ENCODE assay signal across 8 cellular contexts in genomic region chr15:77632760-77633133, GRCh38. TPM values are rescaled to one million over a fixed set of nuclear protein-coding genes. Genes with fewer than 3 reads are reported as not detected.
A peak's percentile ranks its signal among the peaks of the same experiment; 100 is the strongest.
DNase-seq lines count a peak whose midpoint lies in the region; ATAC-seq, FAIRE-seq and TF ChIP-seq lines count a peak whose summit lies in the region.

A gene with protein sequence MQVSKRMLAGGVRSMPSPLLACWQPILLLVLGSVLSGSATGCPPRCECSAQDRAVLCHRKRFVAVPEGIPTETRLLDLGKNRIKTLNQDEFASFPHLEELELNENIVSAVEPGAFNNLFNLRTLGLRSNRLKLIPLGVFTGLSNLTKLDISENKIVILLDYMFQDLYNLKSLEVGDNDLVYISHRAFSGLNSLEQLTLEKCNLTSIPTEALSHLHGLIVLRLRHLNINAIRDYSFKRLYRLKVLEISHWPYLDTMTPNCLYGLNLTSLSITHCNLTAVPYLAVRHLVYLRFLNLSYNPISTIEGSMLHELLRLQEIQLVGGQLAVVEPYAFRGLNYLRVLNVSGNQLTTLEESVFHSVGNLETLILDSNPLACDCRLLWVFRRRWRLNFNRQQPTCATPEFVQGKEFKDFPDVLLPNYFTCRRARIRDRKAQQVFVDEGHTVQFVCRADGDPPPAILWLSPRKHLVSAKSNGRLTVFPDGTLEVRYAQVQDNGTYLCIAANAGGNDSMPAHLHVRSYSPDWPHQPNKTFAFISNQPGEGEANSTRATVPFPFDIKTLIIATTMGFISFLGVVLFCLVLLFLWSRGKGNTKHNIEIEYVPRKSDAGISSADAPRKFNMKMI (minus strand): TSS chr15:77632912. CDS start chr15:77632315, 597 bp downstream.

- H3K4me1 ChIP-seq in GM12878 (ENCODE audit: control insufficient read depth, insufficient read depth, low read length): no peaks in the 10 kb centered on the region; the same call in 1 of the 2 replicates
- peaks cover 12 to 47% (median 33%) of the 10 kb centered on the region in 6 donors for H3K4me1 ChIP-seq in spleen

- peak within 1 kb of the TSS; percentile 87 for H3K4me2 ChIP-seq in GM12878 (ENCODE audit: control insufficient read depth, insufficient read depth)

- SMC1A ChIA-PET in GM12878 (lab: Charles Lee; ENCODE audit: uncharacterized antibody, unreplicated experiment): interaction anchor here (1.0 kb wide), 1 partner anchor 257 kb away, joined by 3 read pairs; no protein-coding TSS in a partner anchor

- peaks cover 16 to 18% of the 10 kb centered on the region in 2 experiments for H3K27me3 ChIP-seq in GM12878 (replicated peaks in 1 of 2; ENCODE audit: control insufficient read depth in 2 of 2, insufficient read depth in 2 of 2, low read length in 1 of 2)
- H3K27me3 ChIP-seq in spleen (replicated peaks in 1 of 7): peaks cover 8 to 78% (median 47%) of the 10 kb centered on the region in 7 donors

- no peak for TF ChIP-seq RAD21 in GM12878 (IDR thresholded peaks at IDR 0.05; ENCODE audit: insufficient read depth, low read depth, low read length)

- no peak for TF ChIP-seq EP300 in GM12878 (IDR thresholded peaks at IDR 0.05; ENCODE audit: borderline replicate concordance in 1 of 2, control insufficient read depth in 1 of 2, low read depth in 2 of 2, low read length in 2 of 2)

- TF ChIP-seq POLR2A in GM12878 (IDR thresholded peaks at IDR 0.05; ENCODE audit: low read depth, low read length) (no peak), spleen (IDR thresholded peaks at IDR 0.05) (no peak)

- peak within 1 kb of the TSS; percentile 6 for H2AFZ ChIP-seq in GM12878 (ENCODE audit: control insufficient read depth, low read depth, low read length)

- H3K36me3 ChIP-seq in GM12878 (ENCODE audit: control insufficient read depth in 2 of 2, insufficient read depth in 2 of 2, low read length in 1 of 2): no peaks in the 10 kb centered on the region
- no peaks in the 10 kb centered on the region for H3K36me3 ChIP-seq in spleen

- H4K20me1 ChIP-seq in GM12878 (ENCODE audit: control insufficient read depth, insufficient read depth): no peaks in the 10 kb centered on the region

- DNase-seq in activated CD4-positive, alpha-beta T cell treated with anti-CD3 and anti-CD28 coated beads, Interleukin-2, amount 10 ng/mL, durations not matched to agents 24 days and 14 days: no peak
- no peak for DNase-seq in activated CD4-positive, alpha-beta T cell treated with anti-CD3 and anti-CD28 coated beads, Interleukin-2, amount 50 U/mL, for 4 hours
- no peak for DNase-seq in GM12878 (ENCODE audit: low read depth, low spot score)
- peak; percentile 50 for DNase-seq in iPS-NIHi7 (ENCODE audit: extremely low spot score)
- DNase-seq in spleen: no peak
- no peak for DNase-seq in stimulated activated CD4-positive, alpha-beta T cell treated with anti-CD3 and anti-CD28 coated beads, Interleukin-2, amount 100 ng/mL, for 48 hours
- DNase-seq in NCI-H2107 (lab: John Stamatoyannopoulos, UW): no peak

- RAD21 ChIA-PET in GM12878 (lab: Charles Lee; ENCODE audit: unreplicated experiment): interaction anchor here (1.0 to 2.6 kb wide), 3 partner anchors 89 to 242 kb away, joined by 3 to 19 read pairs (median 3); no protein-coding TSS in a partner anchor

- H3K4me3 ChIP-seq in GM12878: peak within 1 kb of the TSS; percentile 29; the same call in 1 of the 2 replicates
- peak within 1 kb of the TSS; percentile 39 to 73 (median 53) for H3K4me3 ChIP-seq in spleen

- intact Hi-C loops in activated CD4-positive, alpha-beta T cell treated with anti-CD3 and anti-CD28 coated beads, Interleukin-2, amount 10 ng/mL, durations not matched to agents 24 days and 14 days (cut with micrococcal nuclease): no loop called here
- intact Hi-C loops in GM12878 (cut with micrococcal nuclease; ENCODE audit: unreplicated experiment) (loop anchor here (5.0 kb wide), 1 partner anchor 445 kb away; no protein-coding TSS in a partner anchor), spleen (cut with DNase I; ENCODE audit: low total_unique reads) (loop anchor here (10.0 kb wide), 1 partner anchor 192 kb away; no protein-coding TSS in a partner anchor)

- H3K4me3 Mint-ChIP-seq in activated CD4-positive, alpha-beta T cell treated with anti-CD3 and anti-CD28 coated beads, Interleukin-2, amount 10 ng/mL, durations not matched to agents 24 days and 14 days: peak within 1 kb of the TSS; percentile 52

- peaks cover 7% of the 10 kb centered on the region for H3K4me1 Mint-ChIP-seq in activated CD4-positive, alpha-beta T cell treated with anti-CD3 and anti-CD28 coated beads, Interleukin-2, amount 10 ng/mL, durations not matched to agents 24 days and 14 days

- no peaks in the 10 kb centered on the region for H3K36me3 Mint-ChIP-seq in activated CD4-positive, alpha-beta T cell treated with anti-CD3 and anti-CD28 coated beads, Interleukin-2, amount 10 ng/mL, durations not matched to agents 24 days and 14 days (ENCODE audit: low read depth)

- H3K9me3 Mint-ChIP-seq in activated CD4-positive, alpha-beta T cell treated with anti-CD3 and anti-CD28 coated beads, Interleukin-2, amount 10 ng/mL, durations not matched to agents 24 days and 14 days: no peaks in the 10 kb centered on the region

- BruUV-seq in GM12878 (replicated peaks; lab: Mats Ljungman, UMichigan): no TSS peak

- no peak for TF ChIP-seq CTCF in GM12878 (IDR thresholded peaks at IDR 0.05 in 2 of 3, conservative IDR thresholded peaks at IDR 0.05 in 1 of 3; ENCODE audit: control insufficient read depth in 2 of 3, extremely low read depth in 1 of 3, insufficient read depth in 1 of 3, low read depth in 3 of 3, low read length in 3 of 3)
- TF ChIP-seq CTCF in spleen (IDR thresholded peaks at IDR 0.05 in 8 of 11, conservative IDR thresholded peaks at IDR 0.05 in 3 of 11): no peak

- 10% methylated on average over 11 of the region's 48 CpGs for WGBS in GM12878 (ENCODE audit: insufficient coverage, insufficient replicate concordance, low lambda C conversion rate, missing lambda C conversion rate)
- WGBS in spleen, 5 donors: 0 to 5% (median 1%) methylated on average over 4 to 48 of the region's 48 CpGs

- POLR2A ChIA-PET in GM12878 (lab: Charles Lee): no interaction called here

- H3K27ac ChIP-seq in GM12878 (ENCODE audit: control insufficient read depth, insufficient read depth) (no peak within 1 kb of the TSS), spleen (peak within 1 kb of the TSS in 3 of 8 donors; percentile 12 to 53 (median 46))

- no peak within 1 kb of the TSS for H3K27ac Mint-ChIP-seq in activated CD4-positive, alpha-beta T cell treated with anti-CD3 and anti-CD28 coated beads, Interleukin-2, amount 10 ng/mL, durations not matched to agents 24 days and 14 days

- in situ Hi-C loops in GM12878 (cut with MboI): loop anchor here (25.0 kb wide), 1 partner anchor 180 kb away; no protein-coding TSS in a partner anchor

- no peaks in the 10 kb centered on the region for H3K79me2 ChIP-seq in GM12878 (ENCODE audit: control insufficient read depth, insufficient read depth, low read length)

- no peak for ATAC-seq in GM12878
- ATAC-seq in HG03432 (IDR thresholded peaks at IDR 0.05; ENCODE audit: unreplicated experiment): no peak

- CTCF ChIA-PET in GM12878 (lab: Yijun Ruan, JAX): interaction anchor here (0.6 to 5.1 kb wide), 19 partner anchors 10 to 446 kb away, joined by 3 to 48 read pairs (median 5); no protein-coding TSS in a partner anchor

- H3K27me3 Mint-ChIP-seq in activated CD4-positive, alpha-beta T cell treated with anti-CD3 and anti-CD28 coated beads, Interleukin-2, amount 10 ng/mL, durations not matched to agents 24 days and 14 days: peaks cover 53% of the 10 kb centered on the region

- FAIRE-seq in GM12878 (lab: Jason Lieb, UNC): no peak

- no peak within 1 kb of the TSS for H3K9ac ChIP-seq in GM12878 (ENCODE audit: control insufficient read depth, insufficient read depth, low read length)

- no peaks in the 10 kb centered on the region for H3K9me3 ChIP-seq in GM12878 (replicated peaks; ENCODE audit: control insufficient read depth, insufficient read depth, low read length)
- H3K9me3 ChIP-seq in spleen: no peaks in the 10 kb centered on the region

TF ChIP-seq in GM12878, 131 proteins besides CTCF, POLR2A, EP300 and RAD21:
- TF ChIP-seq POLR2AphosphoS5 (IDR thresholded peaks at IDR 0.05; ENCODE audit: low read length): no peak
- TF ChIP-seq CBX3 (IDR thresholded peaks at IDR 0.05; ENCODE audit: borderline replicate concordance, low read depth): no peak
- TF ChIP-seq NFXL1 (IDR thresholded peaks at IDR 0.05; ENCODE audit: borderline replicate concordance): 0 out of 2 replicates have a peak, but pooled peaks have one; percentile 49
- TF ChIP-seq CREB1 (IDR thresholded peaks at IDR 0.05; ENCODE audit: low read depth): no peak
TF ChIP-seq in GM12878: peak in this region for 1.

RNA-seq across cellular contexts. Expression of the gene that starts here (rescaled TPM):
- not detected in 2 replicates for total RNA-seq in activated CD4-positive, alpha-beta T cell treated with anti-CD3 and anti-CD28 coated beads, Interleukin-2, amount 10 ng/mL, durations not matched to agents 24 days and 14 days
- 0.81 and 0.84 TPM in 2 replicates for total RNA-seq in GM12878 (2013; cell fraction: nucleolus; rRNA removed)
- total RNA-seq in GM12878 (2014; rRNA removed) (0.27 TPM in 1 of 2 replicates, not detected in the other), GM12878 (2014; rRNA removed; fragmentation: Illumina TruSeq; extraction: Trizol) (not detected in 2 replicates), GM12878 (2021) (0.64 TPM in 1 of 2 replicates, not detected in the other), spleen (1 to 10 TPM; 1.6 to 7.3 (median 3.8) TPM)
- polyA plus RNA-seq in GM12878 (2011; ENCODE audit: low read depth): 0.16 TPM
- polyA plus RNA-seq in GM12878 (2011; rRNA removed) (0.61 and 3.9 TPM in 2 replicates), GM12878 (2014; fragmentation: Illumina TruSeq; extraction: Trizol) (0.15 TPM in 1 of 2 replicates, not detected in the other), GM12878 (2014; fragmentation: Nextera tagmentation; extraction: Ambion mirVana) (not detected), GM12878 (2014; rRNA removed) (0.04 and 0.05 TPM in 2 replicates), GM12878 (2016; fragmentation: Nextera tagmentation; extraction: Ambion mirVana) (under 1 TPM in 1 of 2 experiments, not detected in 1; 0.19 TPM), spleen (1 to 10 TPM in 1 of 3 donors, under 1 TPM in 2; 0.46 to 1.2 (median 0.93) TPM)
- 1.8 and 2.9 TPM in 2 replicates for polyA plus RNA-seq in GM12878 (2011; cell fraction: cytosol; rRNA removed)
- polyA plus RNA-seq in GM12878 (2011; cell fraction: nucleus; rRNA removed): 3.1 and 4.0 TPM in 2 replicates
- 0.42 and 0.46 TPM in 2 replicates for polyA plus RNA-seq in GM12878 (2012)
- polyA minus RNA-seq in GM12878 (2011; rRNA and poly(A)+ RNA removed): 1.7 and 4.4 TPM in 2 replicates
- polyA minus RNA-seq in GM12878 (2011; cell fraction: cytosol; rRNA and poly(A)+ RNA removed): 2.0 and 3.1 TPM in 2 replicates
- polyA minus RNA-seq in GM12878 (2011; cell fraction: nucleus; rRNA and poly(A)+ RNA removed): 0.38 and 1.6 TPM in 2 replicates
